In genomic region chr2:168456526-168457176, GRCh38 we compare ENCODE assay signal across 8 cellular contexts. TPM values are rescaled to one million over a fixed set of nuclear protein-coding genes. Genes with fewer than 3 reads are reported as not detected.
A peak's percentile ranks its signal among the peaks of the same experiment; 100 is the strongest.
DNase-seq lines count a peak whose midpoint lies in the region; ATAC-seq lines count a peak whose summit lies in the region.

No MANE protein-coding gene starts in this region.

- peak; percentile 34 for ATAC-seq in GM21723 (IDR thresholded peaks at IDR 0.05; ENCODE audit: unreplicated experiment)
- peak; percentile 18 to 21 for ATAC-seq in activated CD4-positive, CD25-positive, alpha-beta regulatory T cell treated with anti-CD3 and anti-CD28 coated beads, Interleukin-2, amount 50 U/mL, for 24 hours
- peak; percentile 47 for ATAC-seq in effector memory CD8-positive, alpha-beta T cell (replicated peaks)

- H2AK5ac ChIP-seq in mesendoderm (ENCODE audit: low read length) = no peak overlapping the region

- H3K4me3 ChIP-seq in mesendoderm (ENCODE audit: low read length) = peak overlapping the region; percentile 81

- H3K23ac ChIP-seq in mesendoderm (ENCODE audit: low read length) = peak overlapping the region; percentile 15

- no peak overlapping the region for H2BK120ac ChIP-seq in mesendoderm (ENCODE audit: low read depth, low read length)

- H3K27me3 Mint-ChIP-seq in effector memory CD8-positive, alpha-beta T cell = peaks cover 0 to 6% of the 10 kb centered on the region in 2 donors
- no peaks in the 10 kb centered on the region for H3K27me3 Mint-ChIP-seq in stimulated activated naive CD8-positive, alpha-beta T cell treated with anti-CD3 and anti-CD28 coated beads, Interleukin-15, Interleukin-2, amounts not matched to agents 100 ng/mL and 50 ng/mL, for 24 hours

- H4K8ac ChIP-seq in mesendoderm (ENCODE audit: low read depth, low read length) = no peak overlapping the region

- no peak overlapping the region for H2BK15ac ChIP-seq in mesendoderm (replicated peaks; ENCODE audit: low read depth)

- peak overlapping the region; percentile 27 for H2BK5ac ChIP-seq in mesendoderm (ENCODE audit: low read length)

- H4K5ac ChIP-seq in mesendoderm (ENCODE audit: low read length) = no peak overlapping the region

- in situ Hi-C loops in KBM-7 (cut with MboI; ENCODE audit: low pct_unique_long_range_greater_than_20kb, low sequenced_read_pairs) = no loop called here

- no peak overlapping the region for H3K27ac Mint-ChIP-seq in effector memory CD8-positive, alpha-beta T cell
- H3K27ac Mint-ChIP-seq in stimulated activated naive CD8-positive, alpha-beta T cell treated with anti-CD3 and anti-CD28 coated beads, Interleukin-15, Interleukin-2, amounts not matched to agents 100 ng/mL and 50 ng/mL, for 24 hours = peak overlapping the region; percentile 75

- peak overlapping the region; percentile 87 for H3K9ac ChIP-seq in mesendoderm (ENCODE audit: low read length)

- no peaks in the 10 kb centered on the region for H3K36me3 ChIP-seq in mesendoderm (ENCODE audit: control insufficient read depth, insufficient read depth, low read length)

- H3K18ac ChIP-seq in mesendoderm (ENCODE audit: low read length) = peak overlapping the region; percentile 63

- WGBS in mesendoderm (ENCODE audit: extremely low coverage, insufficient coverage, low lambda C conversion rate) = no CpG with 5 or more reads among the region's 60 CpGs

- H3K56ac ChIP-seq in mesendoderm (ENCODE audit: low read length) = peak overlapping the region; percentile 93

- H3K27ac ChIP-seq in mesendoderm (ENCODE audit: low read depth, low read length) = peak overlapping the region; percentile 65

- H3K4me1 Mint-ChIP-seq in effector memory CD8-positive, alpha-beta T cell (ENCODE audit: low read depth in 2 of 2) = peaks cover 0 to 9% of the 10 kb centered on the region in 2 donors
- peaks cover 38% of the 10 kb centered on the region for H3K4me1 Mint-ChIP-seq in stimulated activated naive CD8-positive, alpha-beta T cell treated with anti-CD3 and anti-CD28 coated beads, Interleukin-15, Interleukin-2, amounts not matched to agents 100 ng/mL and 50 ng/mL, for 24 hours (ENCODE audit: low read depth)

- H3K4ac ChIP-seq in mesendoderm (ENCODE audit: low read depth, low read length) = no peak overlapping the region

- H3K79me1 ChIP-seq in mesendoderm (ENCODE audit: low read length) = peaks cover 4% of the 10 kb centered on the region

- H3K4me3 Mint-ChIP-seq in effector memory CD8-positive, alpha-beta T cell = no peak overlapping the region
- peak overlapping the region; percentile 94 for H3K4me3 Mint-ChIP-seq in stimulated activated naive CD8-positive, alpha-beta T cell treated with anti-CD3 and anti-CD28 coated beads, Interleukin-15, Interleukin-2, amounts not matched to agents 100 ng/mL and 50 ng/mL, for 24 hours

- H3K79me2 ChIP-seq in mesendoderm (ENCODE audit: control insufficient read depth, insufficient read depth, low read length) = peaks cover 27% of the 10 kb centered on the region

- DNase-seq in DMS 273 (lab: John Stamatoyannopoulos, UW; ENCODE audit: unreplicated experiment) = peak; percentile 79
- DNase-seq in DMS 273 treated with DMSO at 0.1 percent for 48 hours (lab: John Stamatoyannopoulos, UW) = no peak
- peak; percentile 59 for DNase-seq in KBM-7
- DNase-seq in effector memory CD8-positive, alpha-beta T cell = peak in 1 of 3 experiments; percentile 4
- DNase-seq in mesendoderm = peak; percentile 79

- no peaks in the 10 kb centered on the region for H3K9me3 Mint-ChIP-seq in effector memory CD8-positive, alpha-beta T cell
- H3K9me3 Mint-ChIP-seq in stimulated activated naive CD8-positive, alpha-beta T cell treated with anti-CD3 and anti-CD28 coated beads, Interleukin-15, Interleukin-2, amounts not matched to agents 100 ng/mL and 50 ng/mL, for 24 hours = no peaks in the 10 kb centered on the region

- no peaks in the 10 kb centered on the region for H3K4me1 ChIP-seq in mesendoderm (ENCODE audit: control insufficient read depth, low read depth, low read length)

- peak overlapping the region; percentile 76 for H3K4me2 ChIP-seq in mesendoderm (ENCODE audit: low read length)

- H3K27me3 ChIP-seq in mesendoderm (ENCODE audit: insufficient read depth, low read length, poor library complexity) = no peaks in the 10 kb centered on the region

- no peaks in the 10 kb centered on the region for H3K36me3 Mint-ChIP-seq in effector memory CD8-positive, alpha-beta T cell (ENCODE audit: insufficient read depth)
- H3K36me3 Mint-ChIP-seq in stimulated activated naive CD8-positive, alpha-beta T cell treated with anti-CD3 and anti-CD28 coated beads, Interleukin-15, Interleukin-2, amounts not matched to agents 100 ng/mL and 50 ng/mL, for 24 hours (ENCODE audit: low read depth) = peaks cover 3% of the 10 kb centered on the region

RNA-seq across cellular contexts. Expression of gene CERS6, which starts 0.6 kb away (rescaled TPM):
- 19.8 TPM for polyA plus RNA-seq in mesendoderm (2013, experiment 1 of 2)
- polyA plus RNA-seq in mesendoderm (2013, experiment 2 of 2) = 19.5 TPM
